Comparison of ENCODE assay signal across 9 cellular contexts in genomic region chr1:52552236-52552504, GRCh38. TPM values are rescaled to one million over a fixed set of nuclear protein-coding genes. Genes with fewer than 3 reads are reported as not detected.
DNase-seq lines count a peak whose midpoint lies in the region; ATAC-seq and TF ChIP-seq lines count a peak whose summit lies in the region.
"Had no signal": no experiment of that assay in that cellular context is flagged by ENCODE, and none has a peak within 500 bp of the region (broad histone marks: within the 10 kb centered on the region; RNA-seq: fewer than 3 reads in every experiment).

No MANE protein-coding gene starts in this region.

- H3K27ac Mint-ChIP-seq in Caco-2 (ENCODE audit: unreplicated experiment) (no peak overlapping the region), activated B cell treated with CpG ODN at 0.5 μM for 24 hours (no peak overlapping the region)
- H3K27ac Mint-ChIP-seq: T-helper 1 cell treated with Interleukin-12 subunit alpha and Interleukin-12 subunit beta and Interleukin-4 antibody, amounts not matched to agents 30 μg/mL and 1 μg/mL, for 36 hours had no signal

- H3K4me1 ChIP-seq in Caco-2: peaks cover 26% of the 10 kb centered on the region; the same call in 1 of the 2 replicates

- H3K36me3 Mint-ChIP-seq in Caco-2 (ENCODE audit: insufficient read depth, unreplicated experiment) (no peaks in the 10 kb centered on the region), activated B cell treated with CpG ODN at 0.5 μM for 24 hours (ENCODE audit: low read depth) (peaks cover 4% of the 10 kb centered on the region)

- H3K27me3 Mint-ChIP-seq in Caco-2 (ENCODE audit: insufficient read depth, unreplicated experiment) (no peaks in the 10 kb centered on the region), activated B cell treated with CpG ODN at 0.5 μM for 24 hours (no peaks in the 10 kb centered on the region)

- no peaks in the 10 kb centered on the region for H3K27me3 ChIP-seq in Caco-2 (replicated peaks; ENCODE audit: control insufficient read depth, insufficient read depth, low read length)

- no TSS peak for BruUV-seq in Caco-2 (replicated peaks; lab: Mats Ljungman, UMichigan)

- H3K9me3 ChIP-seq in Caco-2: no peaks in the 10 kb centered on the region

- H3K36me3 ChIP-seq in Caco-2 (ENCODE audit: control insufficient read depth, insufficient read depth, low read length): no peaks in the 10 kb centered on the region

- H3K4me1 Mint-ChIP-seq in Caco-2 (ENCODE audit: low read depth, unreplicated experiment): peaks cover 35% of the 10 kb centered on the region
- H3K4me1 Mint-ChIP-seq in activated B cell treated with CpG ODN at 0.5 μM for 24 hours: peaks cover 45% of the 10 kb centered on the region

- no peaks in the 10 kb centered on the region for H3K9me3 Mint-ChIP-seq in Caco-2 (ENCODE audit: unreplicated experiment)
- H3K9me3 Mint-ChIP-seq in activated B cell treated with CpG ODN at 0.5 μM for 24 hours: no peaks in the 10 kb centered on the region
- H3K9me3 Mint-ChIP-seq: T-helper 1 cell treated with Interleukin-12 subunit alpha and Interleukin-12 subunit beta and Interleukin-4 antibody, amounts not matched to agents 30 μg/mL and 1 μg/mL, for 36 hours had no signal

- H3K4me3 Mint-ChIP-seq in Caco-2 (ENCODE audit: unreplicated experiment): no peak overlapping the region
- H3K4me3 Mint-ChIP-seq in activated B cell treated with CpG ODN at 0.5 μM for 24 hours: no peak overlapping the region
- H3K4me3 Mint-ChIP-seq: T-helper 1 cell treated with Interleukin-12 subunit alpha and Interleukin-12 subunit beta and Interleukin-4 antibody, amounts not matched to agents 30 μg/mL and 1 μg/mL, for 36 hours had no signal

- WGBS in lower leg skin, 2 donors: 0 to 1% methylated on average over 14 of the region's 14 CpGs

- ATAC-seq in GM21723 (IDR thresholded peaks at IDR 0.05; ENCODE audit: unreplicated experiment) (peak; percentile 54), activated B cell treated with CpG ODN at 0.5 μM for 24 hours (ENCODE audit: low read depth) (peak; percentile 36)

- DNase-seq in Caco-2: peak; percentile 42 to 44
- DNase-seq in NCI-H2029 (lab: John Stamatoyannopoulos, UW): peak; percentile 63
- peak; percentile 42 for DNase-seq in activated B cell treated with CpG ODN at 0.5 μM for 24 hours
- DNase-seq in cerebellar cortex (ENCODE audit: low spot score): peak; percentile 68
- peak; percentile 44 to 87 for DNase-seq in lower leg skin (ENCODE audit: low spot score in 2 of 2)
- DNase-seq in stimulated activated CD4-positive, alpha-beta T cell treated with anti-CD3 and anti-CD28 coated beads, TNF-alpha, amount 100 ng/mL, for 48 hours (ENCODE audit: low read depth in 3 of 3): peak; percentile 50 to 60 (median 52)
- no peak for DNase-seq in NCI-H1048 (lab: John Stamatoyannopoulos, UW)

- POLR2A ChIA-PET in Caco-2 (lab: Charles Lee): no interaction called here
- POLR2A ChIA-PET in activated B cell treated with CpG ODN at 0.5 μM for 24 hours (lab: Charles Lee): interaction anchor here (0.5 to 3.0 kb wide), 9 partner anchors 20 to 289 kb away, joined by 4 to 163 read pairs (median 23); partner anchors contain the start of genes COA7, SHISAL2A and ZYG11B

- intact Hi-C loops in Caco-2 (cut with micrococcal nuclease; ENCODE audit: unreplicated experiment): loop anchor here (1.0 to 2.0 kb wide), 2 partner anchors 81 to 110 kb away; partner anchors contain the start of gene SHISAL2A
- intact Hi-C loops in activated B cell treated with CpG ODN at 0.5 μM for 24 hours (cut with micrococcal nuclease): loop anchor here (1.0 to 10.0 kb wide), 7 partner anchors 20 to 773 kb away; partner anchors contain the start of genes BTF3L4, CC2D1B, LRP8 and SHISAL2A
- intact Hi-C loops in lower leg skin (cut with DNase I; ENCODE audit: low total_unique reads): no loop called here

- no peak for TF ChIP-seq CTCF in Caco-2 (IDR thresholded peaks at IDR 0.05; ENCODE audit: insufficient read depth in 1 of 2, low read depth in 1 of 2, low read length in 1 of 2, severe bottlenecking in 1 of 2, unreplicated experiment in 1 of 2)
- TF ChIP-seq CTCF in activated B cell treated with CpG ODN at 0.5 μM for 24 hours (IDR thresholded peaks at IDR 0.05): no peak
- TF ChIP-seq CTCF in lower leg skin (IDR thresholded peaks at IDR 0.05): no peak

- H3K4me3 ChIP-seq in Caco-2 (ENCODE audit: low read depth, low read length) (peak overlapping the region; percentile 89), lower leg skin (ENCODE audit: low read depth, poor library complexity, severe bottlenecking) (peak overlapping the region; percentile 75)

- CTCF ChIA-PET in Caco-2 (lab: Charles Lee) (no interaction called here), activated B cell treated with CpG ODN at 0.5 μM for 24 hours (lab: Charles Lee) (interaction anchor here (1.6 to 1.7 kb wide), 2 partner anchors 40 to 81 kb away, joined by 4 to 6 read pairs; partner anchors contain the start of gene SHISAL2A)

- TF ChIP-seq POLR2A in lower leg skin (IDR thresholded peaks at IDR 0.05): no peak

RNA-seq across cellular contexts. Expression of gene TUT4, which starts 0.7 kb away (rescaled TPM):
- 54.9 and 57.6 TPM in 2 replicates for total RNA-seq in Caco-2 (2022)
- 143 and 158 TPM in 2 replicates for total RNA-seq in activated B cell treated with CpG ODN at 0.5 μM for 24 hours
- total RNA-seq in lower leg skin: 10 to 100 TPM; 36.8 to 94.0 (median 52.0) TPM

RNA-seq across cellular contexts. Expression of gene GPX7, which starts 50.0 kb away (rescaled TPM):
- total RNA-seq in Caco-2 (2022): 19.4 and 21.7 TPM in 2 replicates
- total RNA-seq in activated B cell treated with CpG ODN at 0.5 μM for 24 hours: 20.9 and 22.4 TPM in 2 replicates
- total RNA-seq in lower leg skin: 1 to 10 TPM; 4.8 to 9.1 (median 9.0) TPM
